9 cellular contexts compared by ENCODE assay signal in genomic region chr18:50507120-50507590, GRCh38. TPM values are rescaled to one million over a fixed set of nuclear protein-coding genes. Genes with fewer than 3 reads are reported as not detected.
DNase-seq lines count a peak whose midpoint lies in the region; ATAC-seq and TF ChIP-seq lines count a peak whose summit lies in the region.
"Had no signal": no experiment of that assay in that cellular context is flagged by ENCODE, and none has a peak within 500 bp of the region (broad histone marks: within the 10 kb centered on the region; RNA-seq: fewer than 3 reads in every experiment).

No MANE protein-coding gene starts in this region.

- H3K36me3 Mint-ChIP-seq in chondrocyte (ENCODE audit: low read depth), result peaks cover 1% of the 10 kb centered on the region
- H3K36me3 Mint-ChIP-seq: mesothelial cell of epicardium had no signal

- no peak overlapping the region for H3K27ac ChIP-seq in lung (ENCODE audit: low read depth in 1 of 2, low read length in 1 of 2)
- H3K27ac ChIP-seq: SJSA1 had no signal

- DNase-seq in GM20000 (ENCODE audit: low spot score) (peak; percentile 29), NCI-H2171 (lab: John Stamatoyannopoulos, UW) (peak; percentile 7), chondrocyte (ENCODE audit: low spot score) (no peak), lung (ENCODE audit: low spot score) (no peak)
- DNase-seq in activated CD8-positive, alpha-beta memory T cell treated with anti-CD3 and anti-CD28 coated beads, Interleukin-2, amount 50 U/mL, for 48 hours, result no peak

- H3K4me1 Mint-ChIP-seq in chondrocyte (ENCODE audit: low read depth), result no peaks in the 10 kb centered on the region

- H3K4me3 Mint-ChIP-seq in chondrocyte (ENCODE audit: unreplicated experiment), result no peak overlapping the region
- H3K4me3 Mint-ChIP-seq: mesothelial cell of epicardium had no signal

- H3K4me1 ChIP-seq in lung (ENCODE audit: control insufficient read depth in 2 of 2, insufficient read depth in 2 of 2, low read length in 2 of 2), result no peaks in the 10 kb centered on the region
- H3K4me1 ChIP-seq: SJSA1 had no signal

- TF ChIP-seq CTCF in GM20000 (IDR thresholded peaks at IDR 0.05; ENCODE audit: extremely low read depth, missing control alignments) (peak; percentile 26), chondrocyte (IDR thresholded peaks at IDR 0.05) (peak; percentile 82), lung (IDR thresholded peaks at IDR 0.05; ENCODE audit: control extremely low read depth, extremely low read depth) (peak; percentile 11)

- H3K27ac Mint-ChIP-seq in chondrocyte (ENCODE audit: unreplicated experiment), result no peak overlapping the region
- H3K27ac Mint-ChIP-seq: mesothelial cell of epicardium had no signal

- H3K9me3 ChIP-seq in lung (ENCODE audit: control insufficient read depth in 2 of 2, insufficient read depth in 1 of 2, low read length in 1 of 2), result peaks cover 0 to 3% of the 10 kb centered on the region in 2 donors
- H3K9me3 ChIP-seq: SJSA1 had no signal

- H3K27me3 ChIP-seq in lung (ENCODE audit: control insufficient read depth, insufficient read depth), result no peaks in the 10 kb centered on the region

- ATAC-seq in lung (ENCODE audit: insufficient read depth, low FRiP score) (no peak), HG02798 (IDR thresholded peaks at IDR 0.05; ENCODE audit: poor library complexity, unreplicated experiment) (no peak), HG02938 (IDR thresholded peaks at IDR 0.05; ENCODE audit: unreplicated experiment) (no peak)

- H3K4me3 ChIP-seq in lung, result no peak overlapping the region
- H3K4me3 ChIP-seq: SJSA1 had no signal

- no peaks in the 10 kb centered on the region for H3K36me3 ChIP-seq in lung (ENCODE audit: control insufficient read depth in 2 of 2, insufficient read depth in 2 of 2, low read length in 2 of 2)
- H3K36me3 ChIP-seq: SJSA1 had no signal

- peaks cover 13% of the 10 kb centered on the region for H3K27me3 Mint-ChIP-seq in chondrocyte (ENCODE audit: low read depth)

- peaks cover 13% of the 10 kb centered on the region for H3K9me3 Mint-ChIP-seq in chondrocyte (ENCODE audit: low read depth)

- WGBS in lung, 2 donors, result 55 to 58% methylated on average over 4 of the region's 4 CpGs

RNA-seq across cellular contexts. Expression of gene MAPK4, which starts 52.7 kb away (rescaled TPM):
- total RNA-seq in chondrocyte (0.28 to 0.30 TPM in 2 of 3 replicates, not detected in the other), lung (1 to 10 TPM; 2.6 to 5.2 TPM)
- 10 to 100 TPM in 1 of 2 donors, 1 to 10 TPM in 1; 1.8 to 10.7 TPM for polyA plus RNA-seq in lung
- total RNA-seq: SJSA1 had no signal

Comparison
In these comparisons a context has a peak if more than half of its experiments do, and no peak if none do; other contexts are left out.
1. DNase-seq: peak in GM20000 (single experiment) and NCI-H2171 (single experiment); none in chondrocyte (single experiment), lung (single experiment) and activated CD8-positive, alpha-beta memory T cell treated with anti-CD3 and anti-CD28 coated beads, Interleukin-2, amount 50 U/mL, for 48 hours (single experiment).
2. CTCF ChIP-seq: peak in every context shown above with its lines; median percentile 82 in chondrocyte; 26 in GM20000; 11 in lung.